Comparison of ENCODE assay signal across 7 cellular contexts in the genomic region with DNA sequence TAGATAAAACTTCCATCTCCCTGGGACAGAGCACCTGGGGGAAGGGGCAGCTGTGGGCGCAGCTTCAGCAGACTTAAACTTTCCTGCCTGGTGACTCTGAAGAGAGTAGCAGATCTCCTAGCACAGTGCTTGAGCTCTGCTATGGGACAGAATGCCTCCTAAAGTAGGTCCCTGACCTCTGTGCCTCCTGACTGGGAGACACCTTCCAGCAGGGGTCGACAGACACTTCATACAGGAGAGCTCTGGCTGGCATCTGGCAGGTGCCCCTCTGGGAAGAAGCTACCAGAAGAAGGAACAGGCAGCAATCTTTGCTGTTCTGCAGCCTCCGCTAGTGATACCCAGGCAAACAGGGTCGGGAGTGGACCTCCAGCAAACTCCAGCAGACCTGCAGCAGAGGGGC. TPM values are rescaled to one million over a fixed set of nuclear protein-coding genes. Genes with fewer than 3 reads are reported as not detected.
"Had no signal": no experiment of that assay in that cellular context is flagged by ENCODE, and none has a peak within 500 bp of the region (broad histone marks: within the 10 kb centered on the region; RNA-seq: fewer than 3 reads in every experiment).

No MANE protein-coding gene starts in this region.

RNA-seq across cellular contexts. Expression of gene NPSR1, which starts 29.4 kb away (rescaled TPM):
- total RNA-seq: IMR-90, K562, M059J, PC-9, SK-MEL-5, T-cell had no signal
- polyA plus RNA-seq: IMR-90, K562, SK-N-SH had no signal
